In the genomic region with DNA sequence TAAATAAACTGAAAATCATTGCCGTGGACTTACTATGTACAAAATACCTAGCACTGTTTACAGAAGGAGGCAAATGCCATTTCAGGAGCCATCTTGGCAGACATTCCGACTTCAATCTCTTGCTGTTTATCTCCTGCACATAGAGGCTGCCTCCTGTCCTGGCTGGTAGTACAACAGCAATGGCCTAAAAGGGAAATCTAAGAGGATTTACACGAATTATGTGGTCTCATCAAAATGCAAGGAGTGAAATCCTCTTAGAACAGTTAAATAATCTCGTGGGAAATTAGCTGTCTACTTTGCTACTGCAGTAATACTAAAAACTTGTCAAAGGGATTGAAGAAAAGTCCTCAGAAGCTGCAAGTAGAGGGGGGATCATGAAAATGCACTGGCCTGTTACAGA, we compare ENCODE assay signal across 20 cellular contexts.
"Had no signal": no experiment of that assay in that cellular context is flagged by ENCODE, and none has a peak within 500 bp of the region (broad histone marks: within the 10 kb centered on the region; RNA-seq: fewer than 3 reads in every experiment).

No MANE protein-coding gene starts in this region.

- H3K27ac Mint-ChIP-seq: activated CD4-positive, alpha-beta T cell treated with anti-CD3 and anti-CD28 coated beads for 36 hours; activated CD8-positive, alpha-beta T cell treated with anti-CD3 and anti-CD28 coated beads for 36 hours; activated naive CD4-positive, alpha-beta T cell treated with anti-CD3 and anti-CD28 coated beads, Interleukin-2, amount 10 ng/mL, durations not matched to agents 7 days and 5 days; activated naive CD8-positive, alpha-beta T cell treated with anti-CD3 and anti-CD28 coated beads for 36 hours; activated T-cell treated with anti-CD3 and anti-CD28 coated beads, Interleukin-2, amount 50 U/mL, for 72 hours; activated T-helper 2 cell treated with anti-CD3 and anti-CD28 coated beads, Interferon-gamma antibody, Interleukin-2, Interleukin-4, amounts not matched to agents 10 μg/mL and 5 μg/mL and 100 μg/mL, durations not matched to agents 14 hours and 24 hours and 36 hours had no signal

- H3K36me3 Mint-ChIP-seq: activated naive CD4-positive, alpha-beta T cell treated with anti-CD3 and anti-CD28 coated beads, Interleukin-2, amount 10 ng/mL, durations not matched to agents 7 days and 5 days; activated naive CD8-positive, alpha-beta T cell treated with anti-CD3 and anti-CD28 coated beads for 36 hours had no signal

- H3K4me1 Mint-ChIP-seq: activated CD4-positive, alpha-beta T cell treated with anti-CD3 and anti-CD28 coated beads for 36 hours; activated naive CD4-positive, alpha-beta T cell treated with anti-CD3 and anti-CD28 coated beads, Interleukin-2, amount 10 ng/mL, durations not matched to agents 7 days and 5 days; activated naive CD8-positive, alpha-beta T cell treated with anti-CD3 and anti-CD28 coated beads for 36 hours had no signal

- ATAC-seq: activated CD4-positive, alpha-beta T cell treated with anti-CD3 and anti-CD28 coated beads for 36 hours; activated CD8-positive, alpha-beta T cell treated with anti-CD3 and anti-CD28 coated beads for 36 hours; activated T-cell treated with anti-CD3 and anti-CD28 coated beads, Interleukin-2, amount 50 U/mL, for 72 hours; PC-3 had no signal

- DNase-seq: activated CD4-positive, alpha-beta T cell treated with anti-CD3 and anti-CD28 coated beads for 36 hours; activated CD8-positive, alpha-beta memory T cell treated with anti-CD3 and anti-CD28 coated beads, Interleukin-2, amount 50 U/mL, for 4 hours; activated CD8-positive, alpha-beta T cell treated with anti-CD3 and anti-CD28 coated beads for 36 hours; activated gamma-delta T cell treated with Interleukin-2 at 50 U/mL for 16 hours; activated naive CD4-positive, alpha-beta T cell treated with anti-CD3 and anti-CD28 coated beads, Interleukin-2, amount 10 ng/mL, durations not matched to agents 7 days and 5 days; activated naive CD8-positive, alpha-beta T cell treated with anti-CD3 and anti-CD28 coated beads for 36 hours; activated T-cell treated with anti-CD3 and anti-CD28 coated beads, Interleukin-2, amount 50 U/mL, for 72 hours; Karpas-422; NCI-H1105; NCI-H1436; NCI-H1694 treated with DMSO at 0.1 percent for 48 hours; NCI-H2081 treated with DMSO at 0.1 percent for 48 hours; NCI-H2227 treated with DMSO at 0.1 percent for 48 hours; NCI-H446 treated with DMSO at 0.1 percent for 48 hours; NCI-H526 treated with DMSO at 0.1 percent for 48 hours; PC-3; SHP77 treated with DMSO at 0.1 percent for 48 hours; T-helper 1 cell had no signal

- H3K27ac ChIP-seq: VCaP had no signal

- H3K4me3 Mint-ChIP-seq: activated CD4-positive, alpha-beta T cell treated with anti-CD3 and anti-CD28 coated beads for 36 hours; activated CD8-positive, alpha-beta T cell treated with anti-CD3 and anti-CD28 coated beads for 36 hours; activated naive CD4-positive, alpha-beta T cell treated with anti-CD3 and anti-CD28 coated beads, Interleukin-2, amount 10 ng/mL, durations not matched to agents 7 days and 5 days; activated naive CD8-positive, alpha-beta T cell treated with anti-CD3 and anti-CD28 coated beads for 36 hours; activated T-cell treated with anti-CD3 and anti-CD28 coated beads, Interleukin-2, amount 50 U/mL, for 72 hours had no signal
